ENCODE assay signal across 12 cellular contexts in the genomic region with DNA sequence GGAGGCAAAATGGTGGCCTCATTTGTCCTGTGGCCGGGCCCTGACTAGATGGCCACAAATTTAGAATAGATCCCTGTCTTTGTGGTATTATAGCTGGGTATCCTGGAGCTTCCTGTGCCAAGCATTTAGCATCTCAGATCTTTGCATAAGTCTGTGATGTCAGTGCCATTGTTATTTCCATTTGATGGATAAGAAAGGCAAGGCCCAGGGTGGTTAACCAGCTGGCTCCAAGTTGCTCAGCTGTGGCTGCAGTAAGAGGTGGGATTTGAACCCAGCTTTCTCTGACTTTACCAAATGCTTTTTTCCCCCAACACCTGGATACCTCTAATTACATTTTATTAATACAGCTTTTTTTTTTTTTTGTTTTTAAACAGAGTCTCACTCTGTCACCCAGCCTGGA. TPM values are rescaled to one million over a fixed set of nuclear protein-coding genes. Genes with fewer than 3 reads are reported as not detected.
"Had no signal": no experiment of that assay in that cellular context is flagged by ENCODE, and none has a peak within 500 bp of the region (broad histone marks: within the 10 kb centered on the region; RNA-seq: fewer than 3 reads in every experiment).

No MANE protein-coding gene starts in this region.

- H3K9me3 Mint-ChIP-seq: nephron; stimulated activated naive CD8-positive, alpha-beta T cell treated with anti-CD3 and anti-CD28 coated beads, Interleukin-15, Interleukin-2, amounts not matched to agents 100 ng/mL and 50 ng/mL, for 24 hours had no signal

- H3K4me1 ChIP-seq: colonic mucosa, upper lobe of right lung had no signal

- H3K27ac ChIP-seq: colonic mucosa, lower lobe of right lung, spleen, upper lobe of right lung had no signal

- H3K27me3 ChIP-seq: colonic mucosa had no signal

- DNase-seq: activated naive CD4-positive, alpha-beta T cell treated with anti-CD3 and anti-CD28 coated beads, Interleukin-2, amount 50 U/mL, for 16 hours; effector CD4-positive, alpha-beta T cell; lower lobe of right lung; spleen; upper lobe of right lung had no signal

- H3K27me3 Mint-ChIP-seq: stimulated activated naive CD8-positive, alpha-beta T cell treated with anti-CD3 and anti-CD28 coated beads, Interleukin-15, Interleukin-2, amounts not matched to agents 100 ng/mL and 50 ng/mL, for 24 hours had no signal

- H3K4me3 Mint-ChIP-seq: activated CD8-positive, alpha-beta T cell treated with anti-CD3 and anti-CD28 coated beads, Interleukin-2, amount 10 ng/mL, durations not matched to agents 7 days and 5 days; nephron; stimulated activated naive CD8-positive, alpha-beta T cell treated with anti-CD3 and anti-CD28 coated beads, Interleukin-15, Interleukin-2, amounts not matched to agents 100 ng/mL and 50 ng/mL, for 24 hours had no signal

- H3K4me3 ChIP-seq: colonic mucosa, lower lobe of right lung, spleen, upper lobe of right lung had no signal

- H3K36me3 ChIP-seq: colonic mucosa, lower lobe of right lung, spleen, upper lobe of right lung had no signal

- H3K9me3 ChIP-seq: colonic mucosa, lower lobe of right lung, spleen, upper lobe of right lung had no signal

RNA-seq across cellular contexts. Expression of a gene that starts 11.7 kb away (rescaled TPM):
- total RNA-seq: occipital lobe, progenitor cell of endocrine pancreas, temporal lobe had no signal
